Comparison of ENCODE assay signal across 23 cellular contexts in genomic region chr3:190307164-190307545, GRCh38. TPM values are rescaled to one million over a fixed set of nuclear protein-coding genes. Genes with fewer than 3 reads are reported as not detected.
DNase-seq lines count a peak whose midpoint lies in the region; ATAC-seq, FAIRE-seq and TF ChIP-seq lines count a peak whose summit lies in the region.
"Had no signal": no experiment of that assay in that cellular context is flagged by ENCODE, and none has a peak within 500 bp of the region (broad histone marks: within the 10 kb centered on the region; RNA-seq: fewer than 3 reads in every experiment).

No MANE protein-coding gene starts in this region.

- in situ Hi-C loops in Panc1 (cut with HindIII; ENCODE audit: low pct_unique_long_range_greater_than_20kb, low sequenced_read_pairs) = no loop called here
- in situ Hi-C loops in GM13976 (cut with MboI; ENCODE audit: low sequenced_read_pairs, unreplicated experiment) = no loop called here

- H3K4me3 ChIP-seq in Panc1 (ENCODE audit: low read depth in 2 of 2, low read length in 2 of 2) = no peak overlapping the region
- H3K4me3 ChIP-seq in hepatocyte = no peak overlapping the region
- no peak overlapping the region for H3K4me3 ChIP-seq in uterus
- H3K4me3 ChIP-seq: left ventricle myocardium inferior, testis had no signal

- peaks cover 6% of the 10 kb centered on the region for H3K79me2 ChIP-seq in hepatocyte

- no peaks in the 10 kb centered on the region for H3K36me3 ChIP-seq in Panc1 (ENCODE audit: control insufficient read depth, insufficient read depth, low read length)
- no peaks in the 10 kb centered on the region for H3K36me3 ChIP-seq in hepatocyte (replicated peaks; ENCODE audit: insufficient read depth, low read depth)
- H3K36me3 ChIP-seq in uterus = no peaks in the 10 kb centered on the region
- H3K36me3 ChIP-seq: left ventricle myocardium inferior had no signal

- no peak overlapping the region for H2AFZ ChIP-seq in hepatocyte

- intact Hi-C loops in Panc1 (cut with micrococcal nuclease; ENCODE audit: unreplicated experiment) = no loop called here
- intact Hi-C loops in uterus (cut with DNase I; ENCODE audit: low total_unique reads) = no loop called here

- H3K4me2 ChIP-seq in hepatocyte = peak overlapping the region; percentile 48

- H3K9me2 ChIP-seq in hepatocyte (replicated peaks; ENCODE audit: insufficient read depth) = no peaks in the 10 kb centered on the region

- H3K27me3 ChIP-seq in Panc1 (ENCODE audit: control insufficient read depth, insufficient read depth, low read length) (no peaks in the 10 kb centered on the region), hepatocyte (no peaks in the 10 kb centered on the region), uterus (no peaks in the 10 kb centered on the region)
- H3K27me3 ChIP-seq: testis had no signal

- WGBS in hepatocyte (ENCODE audit: low lambda C conversion rate, missing lambda C conversion rate) = 46% methylated on average over 1 of the region's 1 CpG

- peak overlapping the region; percentile 22 to 79 for H3K27ac Mint-ChIP-seq in activated naive CD4-positive, alpha-beta T cell treated with anti-CD3 and anti-CD28 coated beads, Interleukin-2, amount 50 U/mL, for 72 hours
- H3K27ac Mint-ChIP-seq in stimulated activated effector memory CD8-positive, alpha-beta T cell treated with anti-CD3 and anti-CD28 coated beads, Interleukin-12 subunit alpha, Interleukin-12 subunit beta, amount 100 ng/mL, for 72 hours = no peak overlapping the region

- no peak for DNase-seq in activated naive CD4-positive, alpha-beta T cell treated with anti-CD3 and anti-CD28 coated beads, Interleukin-2, amount 50 U/mL, for 72 hours (ENCODE audit: low spot score in 2 of 2)
- DNase-seq in activated naive CD4-positive, alpha-beta T cell treated with anti-CD3 and anti-CD28 coated beads, Interleukin-2, amount 50 U/mL, for 16 hours = no peak
- DNase-seq in Panc1 (ENCODE audit: low read depth, low spot score) (no peak), hepatocyte (ENCODE audit: low spot score) (peak; percentile 38), uterus (no peak), GM13976 (ENCODE audit: low spot score) (no peak), GM12891 (ENCODE audit: insufficient read length, low spot score) (no peak)
- DNase-seq in stimulated activated effector memory CD8-positive, alpha-beta T cell treated with anti-CD3 and anti-CD28 coated beads, Interleukin-12 subunit alpha, Interleukin-12 subunit beta, amount 100 ng/mL, for 72 hours (ENCODE audit: low spot score in 2 of 2) = no peak
- DNase-seq: activated CD8-positive, alpha-beta memory T cell treated with anti-CD3 and anti-CD28 coated beads for 24 hours; amniotic stem cell; DMS79 treated with DMSO at 0.1 percent for 48 hours; effector CD4-positive, alpha-beta T cell; glutamatergic neuron; KBM-7; left ventricle myocardium inferior; MV-4-11; NCI-H2029 treated with DMSO at 0.1 percent for 48 hours; NCI-H446 treated with DMSO at 0.1 percent for 48 hours; stimulated activated CD4-positive, alpha-beta T cell treated with anti-CD3 and anti-CD28 coated beads, Interleukin-12 subunit alpha, Interleukin-12 subunit beta, amount 100 ng/mL, for 4 hours; SW 1271; testis had no signal

- POLR2A ChIA-PET in Panc1 (lab: Charles Lee) = no interaction called here

- no peaks in the 10 kb centered on the region for H4K20me1 ChIP-seq in hepatocyte (ENCODE audit: insufficient read depth, poor library complexity, severe bottlenecking)

- CTCF ChIA-PET in Panc1 (lab: Charles Lee) = no interaction called here

- ATAC-seq in activated naive CD4-positive, alpha-beta T cell treated with anti-CD3 and anti-CD28 coated beads, Interleukin-2, amount 50 U/mL, for 72 hours = no peak
- ATAC-seq in Panc1 = no peak
- ATAC-seq in stimulated activated effector memory CD8-positive, alpha-beta T cell treated with anti-CD3 and anti-CD28 coated beads, Interleukin-12 subunit alpha, Interleukin-12 subunit beta, amount 100 ng/mL, for 72 hours = no peak

- H3K4me1 Mint-ChIP-seq in stimulated activated effector memory CD8-positive, alpha-beta T cell treated with anti-CD3 and anti-CD28 coated beads, Interleukin-12 subunit alpha, Interleukin-12 subunit beta, amount 100 ng/mL, for 72 hours = no peaks in the 10 kb centered on the region
- H3K4me1 Mint-ChIP-seq: neural crest cell had no signal

- no peak for TF ChIP-seq CTCF in Panc1 (IDR thresholded peaks at IDR 0.05)
- no peak for TF ChIP-seq CTCF in hepatocyte (IDR thresholded peaks at IDR 0.05; ENCODE audit: poor library complexity)
- no peak for TF ChIP-seq CTCF in uterus (IDR thresholded peaks at IDR 0.05)
- no peak for TF ChIP-seq CTCF in GM13976 (IDR thresholded peaks at IDR 0.05; ENCODE audit: borderline replicate concordance, control extremely low read depth, extremely low read depth, insufficient read depth, missing control alignments)

- H3K27ac ChIP-seq in Panc1 (ENCODE audit: low read length) = peak overlapping the region; percentile 32; the same call in 1 of the 2 replicates
- peak overlapping the region; percentile 96 for H3K27ac ChIP-seq in hepatocyte
- H3K27ac ChIP-seq in uterus = peak overlapping the region; percentile 60 to 73
- H3K27ac ChIP-seq: left ventricle myocardium inferior, testis had no signal

- no peaks in the 10 kb centered on the region for H3K9me3 ChIP-seq in Panc1 (ENCODE audit: control insufficient read depth, insufficient read depth, low read depth, low read length)
- H3K9me3 ChIP-seq in hepatocyte (ENCODE audit: low read depth) = no peaks in the 10 kb centered on the region
- H3K9me3 ChIP-seq in uterus = no peaks in the 10 kb centered on the region
- H3K9me3 ChIP-seq: left ventricle myocardium inferior, testis had no signal

- TF ChIP-seq POLR2A in uterus (IDR thresholded peaks at IDR 0.05) (no peak), GM12891 (IDR thresholded peaks at IDR 0.05; ENCODE audit: low read depth, low read length) (no peak)

- no peaks in the 10 kb centered on the region for H3K36me3 Mint-ChIP-seq in activated naive CD4-positive, alpha-beta T cell treated with anti-CD3 and anti-CD28 coated beads, Interleukin-2, amount 50 U/mL, for 72 hours
- H3K36me3 Mint-ChIP-seq in stimulated activated effector memory CD8-positive, alpha-beta T cell treated with anti-CD3 and anti-CD28 coated beads, Interleukin-12 subunit alpha, Interleukin-12 subunit beta, amount 100 ng/mL, for 72 hours = no peaks in the 10 kb centered on the region
- H3K36me3 Mint-ChIP-seq: CD8-positive, alpha-beta T cell had no signal

- FAIRE-seq in GM12891 (lab: Jason Lieb, UNC) = no peak

- H3K9me3 Mint-ChIP-seq in activated naive CD4-positive, alpha-beta T cell treated with anti-CD3 and anti-CD28 coated beads, Interleukin-2, amount 50 U/mL, for 72 hours = no peaks in the 10 kb centered on the region
- no peaks in the 10 kb centered on the region for H3K9me3 Mint-ChIP-seq in stimulated activated effector memory CD8-positive, alpha-beta T cell treated with anti-CD3 and anti-CD28 coated beads, Interleukin-12 subunit alpha, Interleukin-12 subunit beta, amount 100 ng/mL, for 72 hours
- H3K9me3 Mint-ChIP-seq: CD8-positive, alpha-beta T cell; neural crest cell had no signal

- no peak overlapping the region for H3K4me3 Mint-ChIP-seq in stimulated activated effector memory CD8-positive, alpha-beta T cell treated with anti-CD3 and anti-CD28 coated beads, Interleukin-12 subunit alpha, Interleukin-12 subunit beta, amount 100 ng/mL, for 72 hours
- H3K4me3 Mint-ChIP-seq: CD8-positive, alpha-beta T cell; neural crest cell had no signal

- BruUV-seq in Panc1 (replicated peaks; lab: Mats Ljungman, UMichigan) = no TSS peak

- H3K4me1 ChIP-seq in Panc1 (ENCODE audit: control insufficient read depth, insufficient read depth, low read length) (no peaks in the 10 kb centered on the region), hepatocyte (ENCODE audit: insufficient read depth) (peaks cover 29% of the 10 kb centered on the region), uterus (peaks cover 0 to 16% of the 10 kb centered on the region in 2 donors)
- H3K4me1 ChIP-seq: left ventricle myocardium inferior, testis had no signal

TF ChIP-seq in GM12891, 5 proteins besides CTCF, POLR2A, EP300 and RAD21:
- TF ChIP-seq PAX5 (IDR thresholded peaks at IDR 0.05; ENCODE audit: insufficient read depth, low read length, severe bottlenecking) (no peak), POU2F2 (IDR thresholded peaks at IDR 0.05; ENCODE audit: low read depth, low read length) (no peak)

RNA-seq across cellular contexts. Expression of gene CLDN1, which starts 15.1 kb away (rescaled TPM):
- total RNA-seq in activated naive CD4-positive, alpha-beta T cell treated with anti-CD3 and anti-CD28 coated beads, Interleukin-2, amount 50 U/mL, for 72 hours = 10 to 100 TPM in 1 of 2 donors, 1 to 10 TPM in 1; 1.4 to 11.4 TPM
- total RNA-seq in Panc1 (2021; ENCODE audit: unreplicated experiment) (30.9 TPM), hepatocyte (106 and 123 TPM in 2 replicates), uterus (100 to 1,000 TPM in 1 of 4 donors, 10 to 100 TPM in 3; 15.1 to 200 (median 38.6) TPM)
- polyA plus RNA-seq in Panc1 (2012; ENCODE audit: insufficient read length) = 16.9 TPM
- 45.3 and 46.9 TPM in 2 replicates for polyA plus RNA-seq in hepatocyte
- 0.47 TPM for polyA plus RNA-seq in GM12891 (2012; ENCODE audit: low read depth, missing spikeins)
- total RNA-seq: CD8-positive, alpha-beta T cell had no signal

Comparison
In these comparisons a context has a peak if more than half of its experiments do, and no peak if none do; other contexts are left out.
1. H3K27ac ChIP-seq: peak in every context shown above with its lines; median percentile 96 in hepatocyte; 66 in uterus; 32 in Panc1.